ENCODE assay signal across 8 cellular contexts in genomic region chr7:99350641-99351040, GRCh38. TPM values are rescaled to one million over a fixed set of nuclear protein-coding genes. Genes with fewer than 3 reads are reported as not detected.
DNase-seq lines count a peak whose midpoint lies in the region; ATAC-seq, FAIRE-seq and TF ChIP-seq lines count a peak whose summit lies in the region.
"Not testable (repeated sequence)": the region's sequence is repeated elsewhere in the genome, so short reads cannot be mapped to it uniquely, and the experiment has no call there.

No MANE protein-coding gene starts in this region.

- not testable (repeated sequence) for TF ChIP-seq EP300 in K562 (IDR thresholded peaks at IDR 0.05; ENCODE audit: low read length); stomach (IDR thresholded peaks at IDR 0.05)

- not testable (repeated sequence) for TF ChIP-seq POLR2A in K562 (conservative IDR thresholded peaks at IDR 0.05); stomach (IDR thresholded peaks at IDR 0.05)

- H3K79me2 ChIP-seq in K562 (ENCODE audit: control insufficient read depth, insufficient read depth, low read length), result not testable (repeated sequence)

- intact Hi-C loops in CD8-positive, alpha-beta T cell (cut with DNase I, micrococcal nuclease); activated naive CD4-positive, alpha-beta T cell treated with anti-CD3 and anti-CD28 coated beads for 36 hours (cut with micrococcal nuclease); K562 (cut with micrococcal nuclease); stomach (cut with DNase I; ENCODE audit: low total_unique reads): not testable (repeated sequence)

- not testable (repeated sequence) for H3K4me3 Mint-ChIP-seq in CD8-positive, alpha-beta T cell; T-helper 17 cell; activated naive CD4-positive, alpha-beta T cell treated with anti-CD3 and anti-CD28 coated beads for 36 hours; endothelial cell (ENCODE audit: unreplicated experiment); nephron progenitor cell

- FAIRE-seq in K562 (lab: Jason Lieb, UNC), result not testable (repeated sequence)

- H3K27ac Mint-ChIP-seq in CD8-positive, alpha-beta T cell, result peak overlapping the region; percentile 45
- H3K27ac Mint-ChIP-seq in T-helper 17 cell (peak overlapping the region; percentile 67), endothelial cell (ENCODE audit: unreplicated experiment) (peak overlapping the region; percentile 64), nephron progenitor cell (peak overlapping the region; percentile 47)
- peak overlapping the region; percentile 56 for H3K27ac Mint-ChIP-seq in activated naive CD4-positive, alpha-beta T cell treated with anti-CD3 and anti-CD28 coated beads for 36 hours

- H3K4me3 ChIP-seq in CD8-positive, alpha-beta T cell (ENCODE audit: low read depth, low read length); K562; stomach: not testable (repeated sequence)

- not testable (repeated sequence) for H3K27me3 ChIP-seq in CD8-positive, alpha-beta T cell (ENCODE audit: insufficient read depth, low read length); K562 (ENCODE audit: control insufficient read depth in 2 of 2, insufficient read depth in 2 of 2, low read length in 2 of 2); stomach

- not testable (repeated sequence) for BruUV-seq in K562 (replicated peaks; lab: Mats Ljungman, UMichigan)

- 100% methylated on average over 2 of the region's 3 CpGs for WGBS in K562 (ENCODE audit: insufficient coverage, low coverage, missing lambda C conversion rate)
- WGBS in stomach, 5 donors, result 85 to 100% (median 98%) methylated on average over 3 of the region's 3 CpGs

- not testable (repeated sequence) for H3K4me2 ChIP-seq in K562 (ENCODE audit: insufficient read depth, low read length)

- H3K36me3 ChIP-seq in CD8-positive, alpha-beta T cell (ENCODE audit: insufficient read depth, low read length), result peaks cover 33% of the 10 kb centered on the region
- peaks cover 74% of the 10 kb centered on the region for H3K36me3 ChIP-seq in K562 (ENCODE audit: control insufficient read depth, insufficient read depth, low read length)
- peaks cover 77 to 100% (median 100%) of the 10 kb centered on the region in 4 donors for H3K36me3 ChIP-seq in stomach

- H3K4me1 ChIP-seq in CD8-positive, alpha-beta T cell (ENCODE audit: insufficient read depth, low read length); K562 (replicated peaks in 1 of 2; ENCODE audit: control insufficient read depth in 2 of 2, insufficient read depth in 2 of 2, low read length in 2 of 2); stomach: not testable (repeated sequence)

- H3K4me1 Mint-ChIP-seq in CD8-positive, alpha-beta T cell (ENCODE audit: low read depth); T-helper 17 cell; activated naive CD4-positive, alpha-beta T cell treated with anti-CD3 and anti-CD28 coated beads for 36 hours (ENCODE audit: low read depth); endothelial cell (ENCODE audit: unreplicated experiment); nephron progenitor cell: not testable (repeated sequence)

- not testable (repeated sequence) for H2AFZ ChIP-seq in K562 (ENCODE audit: low read depth, low read length)

- not testable (repeated sequence) for H3K9me3 Mint-ChIP-seq in CD8-positive, alpha-beta T cell; activated naive CD4-positive, alpha-beta T cell treated with anti-CD3 and anti-CD28 coated beads for 36 hours; endothelial cell (ENCODE audit: unreplicated experiment); nephron progenitor cell

- POLR2A ChIA-PET in CD8-positive, alpha-beta T cell (lab: Charles Lee), result interaction anchor here (0.9 to 1.0 kb wide), 2 partner anchors 13 to 58 kb away, joined by 3 read pairs; partner anchors contain the start of gene BUD31
- POLR2A ChIA-PET in K562 (lab: Yijun Ruan, JAX), result interaction anchor here (2.1 kb wide), 1 partner anchor 11 kb away, joined by 4 read pairs; no protein-coding TSS in a partner anchor

- not testable (repeated sequence) for H3K9me3 ChIP-seq in CD8-positive, alpha-beta T cell (ENCODE audit: low read length); T-helper 17 cell (ENCODE audit: control insufficient read depth, low read length, poor library complexity, severe bottlenecking); K562 (replicated peaks; ENCODE audit: control insufficient read depth, insufficient read depth, low read depth, low read length); stomach

- ATAC-seq in CD8-positive, alpha-beta T cell; T-helper 17 cell; K562: not testable (repeated sequence)

- in situ Hi-C loops in K562 (cut with MboI), result not testable (repeated sequence)

- H3K36me3 Mint-ChIP-seq in CD8-positive, alpha-beta T cell, result peaks cover 66% of the 10 kb centered on the region
- not testable (repeated sequence) for H3K36me3 Mint-ChIP-seq in T-helper 17 cell (ENCODE audit: low read depth)
- peaks cover 16% of the 10 kb centered on the region for H3K36me3 Mint-ChIP-seq in activated naive CD4-positive, alpha-beta T cell treated with anti-CD3 and anti-CD28 coated beads for 36 hours (ENCODE audit: low read depth)
- H3K36me3 Mint-ChIP-seq in endothelial cell (ENCODE audit: low read depth, unreplicated experiment) (peaks cover 25% of the 10 kb centered on the region), nephron progenitor cell (ENCODE audit: low read depth) (peaks cover 48% of the 10 kb centered on the region)

- not testable (repeated sequence) for H3K27ac ChIP-seq in CD8-positive, alpha-beta T cell (ENCODE audit: low read depth, low read length); K562 (ENCODE audit: extremely low read depth, low read depth, low read length); stomach

- H3K27me3 Mint-ChIP-seq in CD8-positive, alpha-beta T cell (ENCODE audit: low read depth); T-helper 17 cell; activated naive CD4-positive, alpha-beta T cell treated with anti-CD3 and anti-CD28 coated beads for 36 hours (ENCODE audit: low read depth); endothelial cell (ENCODE audit: unreplicated experiment); nephron progenitor cell (ENCODE audit: low read depth, poor library complexity): not testable (repeated sequence)

- not testable (repeated sequence) for DNase-seq in CD8-positive, alpha-beta T cell; T-helper 17 cell; activated naive CD4-positive, alpha-beta T cell treated with anti-CD3 and anti-CD28 coated beads for 36 hours; K562 (ENCODE audit: extremely low read depth in 1 of 4, low spot score in 3 of 4); endothelial cell (ENCODE audit: low spot score); nephron progenitor cell
- DNase-seq in activated CD8-positive, alpha-beta memory T cell treated with anti-CD3 and anti-CD28 coated beads for 24 hours, result peak; percentile 11
- DNase-seq in stomach, result peak; percentile 18

- not testable (repeated sequence) for H3K9me1 ChIP-seq in K562 (ENCODE audit: control insufficient read depth, insufficient read depth, low read length)

- TF ChIP-seq CTCF in CD8-positive, alpha-beta T cell (IDR thresholded peaks at IDR 0.05); K562 (IDR thresholded peaks at IDR 0.05 in 2 of 3, conservative IDR thresholded peaks at IDR 0.05 in 1 of 3; ENCODE audit: insufficient read depth in 2 of 3, low read depth in 1 of 3, low read length in 3 of 3); endothelial cell (IDR thresholded peaks at IDR 0.05; ENCODE audit: unreplicated experiment); nephron progenitor cell (IDR thresholded peaks at IDR 0.05); stomach (IDR thresholded peaks at IDR 0.05): not testable (repeated sequence)

- not testable (repeated sequence) for H3K9ac ChIP-seq in K562 (ENCODE audit: insufficient read depth in 1 of 2, low read depth in 2 of 2, low read length in 2 of 2)

- TF ChIP-seq RAD21 in K562 (CRISPR knock-in tag; conservative IDR thresholded peaks at IDR 0.05 in 1 of 2, IDR thresholded peaks at IDR 0.05 in 1 of 2), result not testable (repeated sequence)

- not testable (repeated sequence) for H4K20me1 ChIP-seq in K562 (replicated peaks; ENCODE audit: control insufficient read depth, insufficient read depth, low read length)

- CTCF ChIA-PET in CD8-positive, alpha-beta T cell (lab: Charles Lee), result interaction anchor here (0.8 to 2.0 kb wide), 2 partner anchors 15 to 258 kb away, joined by 4 to 6 read pairs; no protein-coding TSS in a partner anchor
- CTCF ChIA-PET in activated naive CD4-positive, alpha-beta T cell treated with anti-CD3 and anti-CD28 coated beads for 36 hours (lab: Charles Lee), result interaction anchor here (0.6 to 1.7 kb wide), 3 partner anchors 11 to 569 kb away, joined by 3 to 5 read pairs (median 3); partner anchors contain the start of gene TRIM4
- CTCF ChIA-PET in K562 (lab: Yijun Ruan, JAX; ENCODE audit: low intra/inter-chr PET ratio), result not testable (repeated sequence)

RNA-seq across cellular contexts. Expression of gene ARPC1B, which starts 23.9 kb away (rescaled TPM):
- total RNA-seq in CD8-positive, alpha-beta T cell, result 10 to 100 TPM; 68.5 to 70.5 TPM
- total RNA-seq in T-helper 17 cell (100 to 1,000 TPM; 185 to 220 TPM), K562 (2014; rRNA removed) (357 and 436 TPM in 2 replicates), K562 (2014; rRNA removed; fragmentation: Illumina TruSeq; extraction: Trizol) (77.8 and 81.5 TPM in 2 replicates), K562 (2015; rRNA removed; fragmentation: Illumina TruSeq; extraction: Trizol) (216 and 235 TPM in 2 replicates), K562 (2021) (187 and 221 TPM in 2 replicates), endothelial cell (ENCODE audit: unreplicated experiment) (124 TPM), stomach (100 to 1,000 TPM in 3 of 5 donors, 10 to 100 TPM in 2; 25.1 to 229 (median 113) TPM)
- 100 to 1,000 TPM; 334 to 345 TPM for total RNA-seq in activated naive CD4-positive, alpha-beta T cell treated with anti-CD3 and anti-CD28 coated beads for 36 hours
- 99.9 and 272 TPM in 2 replicates for total RNA-seq in K562 (2011; cell fraction: chromatin; rRNA removed; ENCODE audit: low replicate concordance)
- total RNA-seq in K562 (2011; cell fraction: nucleolus; rRNA removed), result 195 and 204 TPM in 2 replicates
- total RNA-seq in K562 (2011; cell fraction: nucleoplasm; rRNA removed), result 146 and 192 TPM in 2 replicates
- polyA plus RNA-seq in K562 (2011; rRNA removed) (211 and 213 TPM in 2 replicates), K562 (2014; fragmentation: Illumina TruSeq; extraction: Trizol) (93.3 and 345 TPM in 2 replicates), K562 (2014; fragmentation: Nextera tagmentation; extraction: Ambion mirVana) (10 to 100 TPM in 1 of 2 experiments, 1 to 10 TPM in 1; 6.7 to 38.7 TPM), K562 (2014; rRNA removed) (308 and 407 TPM in 2 replicates), stomach (100 to 1,000 TPM in 2 of 3 donors, 10 to 100 TPM in 1; 89.9 to 196 (median 106) TPM)
- 307 and 633 TPM in 2 replicates for polyA plus RNA-seq in K562 (2011; cell fraction: cytosol; rRNA removed)
- 159 and 253 TPM in 2 replicates for polyA plus RNA-seq in K562 (2011; cell fraction: nucleus; rRNA removed)
- polyA plus RNA-seq in K562 (2012), result 510 and 518 TPM in 2 replicates
- polyA minus RNA-seq in K562 (2011; rRNA and poly(A)+ RNA removed), result 59.3 and 102 TPM in 2 replicates
- 118 and 133 TPM in 2 replicates for polyA minus RNA-seq in K562 (2011; cell fraction: cytosol; rRNA and poly(A)+ RNA removed)
- polyA minus RNA-seq in K562 (2011; cell fraction: nucleus; rRNA and poly(A)+ RNA removed), result 73.5 and 76.2 TPM in 2 replicates

RNA-seq across cellular contexts. Expression of gene ARPC1A, which starts 24.9 kb away (rescaled TPM):
- 10 to 100 TPM; 33.1 to 38.2 TPM for total RNA-seq in CD8-positive, alpha-beta T cell
- total RNA-seq in T-helper 17 cell, result 10 to 100 TPM; 29.2 to 37.7 TPM
- total RNA-seq in activated naive CD4-positive, alpha-beta T cell treated with anti-CD3 and anti-CD28 coated beads for 36 hours, result 10 to 100 TPM; 41.5 to 47.7 TPM
- total RNA-seq in K562 (2011; cell fraction: chromatin; rRNA removed; ENCODE audit: low replicate concordance), result 32.7 and 51.7 TPM in 2 replicates
- total RNA-seq in K562 (2011; cell fraction: nucleolus; rRNA removed), result 40.7 and 42.2 TPM in 2 replicates
- total RNA-seq in K562 (2011; cell fraction: nucleoplasm; rRNA removed), result 40.5 and 61.6 TPM in 2 replicates
- total RNA-seq in K562 (2014; rRNA removed), result 55.6 and 87.2 TPM in 2 replicates
- total RNA-seq in K562 (2014; rRNA removed; fragmentation: Illumina TruSeq; extraction: Trizol), result 75.4 and 83.0 TPM in 2 replicates
- 78.7 and 86.1 TPM in 2 replicates for total RNA-seq in K562 (2015; rRNA removed; fragmentation: Illumina TruSeq; extraction: Trizol)
- 120 and 121 TPM in 2 replicates for total RNA-seq in K562 (2021)
- polyA plus RNA-seq in K562 (2011; rRNA removed), result 39.5 and 41.9 TPM in 2 replicates
- polyA plus RNA-seq in K562 (2011; cell fraction: cytosol; rRNA removed), result 61.5 and 87.8 TPM in 2 replicates
- 44.9 and 61.3 TPM in 2 replicates for polyA plus RNA-seq in K562 (2011; cell fraction: nucleus; rRNA removed)
- polyA plus RNA-seq in K562 (2012), result 108 and 132 TPM in 2 replicates
- 96.4 and 107 TPM in 2 replicates for polyA plus RNA-seq in K562 (2014; fragmentation: Illumina TruSeq; extraction: Trizol)
- polyA plus RNA-seq in K562 (2014; fragmentation: Nextera tagmentation; extraction: Ambion mirVana), result 100 to 1,000 TPM; 130 to 151 TPM
- polyA plus RNA-seq in K562 (2014; rRNA removed), result 74.6 and 75.7 TPM in 2 replicates
- polyA minus RNA-seq in K562 (2011; rRNA and poly(A)+ RNA removed), result 42.0 and 57.7 TPM in 2 replicates
- 31.2 and 36.7 TPM in 2 replicates for polyA minus RNA-seq in K562 (2011; cell fraction: cytosol; rRNA and poly(A)+ RNA removed)
- polyA minus RNA-seq in K562 (2011; cell fraction: nucleus; rRNA and poly(A)+ RNA removed), result 20.7 and 21.9 TPM in 2 replicates
- 196 TPM for total RNA-seq in endothelial cell (ENCODE audit: unreplicated experiment)
- total RNA-seq in stomach, result 100 to 1,000 TPM in 4 of 5 donors, 10 to 100 TPM in 1; 93.3 to 220 (median 117) TPM
- 100 to 1,000 TPM; 165 to 344 (median 257) TPM for polyA plus RNA-seq in stomach

RNA-seq across cellular contexts. Expression of gene PDAP1, which starts 57.8 kb away (rescaled TPM):
- 10 to 100 TPM; 34.5 to 36.2 TPM for total RNA-seq in CD8-positive, alpha-beta T cell
- 10 to 100 TPM; 38.5 to 42.7 TPM for total RNA-seq in T-helper 17 cell
- total RNA-seq in activated naive CD4-positive, alpha-beta T cell treated with anti-CD3 and anti-CD28 coated beads for 36 hours, result 100 to 1,000 TPM; 169 to 194 TPM
- 27.1 and 32.8 TPM in 2 replicates for total RNA-seq in K562 (2011; cell fraction: chromatin; rRNA removed; ENCODE audit: low replicate concordance)
- 19.1 and 20.0 TPM in 2 replicates for total RNA-seq in K562 (2011; cell fraction: nucleolus; rRNA removed)
- total RNA-seq in K562 (2011; cell fraction: nucleoplasm; rRNA removed), result 28.5 and 49.1 TPM in 2 replicates
- 105 and 108 TPM in 2 replicates for total RNA-seq in K562 (2014; rRNA removed)
- total RNA-seq in K562 (2014; rRNA removed; fragmentation: Illumina TruSeq; extraction: Trizol), result 129 and 138 TPM in 2 replicates
- total RNA-seq in K562 (2015; rRNA removed; fragmentation: Illumina TruSeq; extraction: Trizol), result 161 and 162 TPM in 2 replicates
- total RNA-seq in K562 (2021), result 161 and 182 TPM in 2 replicates
- polyA plus RNA-seq in K562 (2011; rRNA removed), result 31.0 and 72.6 TPM in 2 replicates
- polyA plus RNA-seq in K562 (2011; cell fraction: cytosol; rRNA removed), result 26.2 and 29.1 TPM in 2 replicates
- 22.4 and 28.1 TPM in 2 replicates for polyA plus RNA-seq in K562 (2011; cell fraction: nucleus; rRNA removed)
- polyA plus RNA-seq in K562 (2012), result 165 and 249 TPM in 2 replicates
- polyA plus RNA-seq in K562 (2014; fragmentation: Illumina TruSeq; extraction: Trizol), result 315 and 356 TPM in 2 replicates
- 10 to 100 TPM; 10.2 to 16.0 TPM for polyA plus RNA-seq in K562 (2014; fragmentation: Nextera tagmentation; extraction: Ambion mirVana)
- 185 and 215 TPM in 2 replicates for polyA plus RNA-seq in K562 (2014; rRNA removed)
- 20.1 and 24.4 TPM in 2 replicates for polyA minus RNA-seq in K562 (2011; rRNA and poly(A)+ RNA removed)
- polyA minus RNA-seq in K562 (2011; cell fraction: cytosol; rRNA and poly(A)+ RNA removed), result 31.9 and 37.0 TPM in 2 replicates
- polyA minus RNA-seq in K562 (2011; cell fraction: nucleus; rRNA and poly(A)+ RNA removed), result 5.1 and 6.4 TPM in 2 replicates
- 107 TPM for total RNA-seq in endothelial cell (ENCODE audit: unreplicated experiment)
- total RNA-seq in stomach, result 10 to 100 TPM; 22.8 to 79.9 (median 32.3) TPM
- 100 to 1,000 TPM; 129 to 153 (median 133) TPM for polyA plus RNA-seq in stomach

RNA-seq across cellular contexts. Expression of gene BUD31, which starts 58.1 kb away (rescaled TPM):
- 100 to 1,000 TPM; 144 TPM for total RNA-seq in CD8-positive, alpha-beta T cell
- total RNA-seq in T-helper 17 cell (100 to 1,000 TPM; 170 to 175 TPM), K562 (2014; rRNA removed) (247 and 279 TPM in 2 replicates), K562 (2014; rRNA removed; fragmentation: Illumina TruSeq; extraction: Trizol) (214 and 266 TPM in 2 replicates), K562 (2015; rRNA removed; fragmentation: Illumina TruSeq; extraction: Trizol) (211 and 238 TPM in 2 replicates), K562 (2021) (242 and 255 TPM in 2 replicates), endothelial cell (ENCODE audit: unreplicated experiment) (73.4 TPM), stomach (100 to 1,000 TPM in 1 of 5 donors, 10 to 100 TPM in 4; 58.0 to 122 (median 82.3) TPM)
- total RNA-seq in activated naive CD4-positive, alpha-beta T cell treated with anti-CD3 and anti-CD28 coated beads for 36 hours, result 100 to 1,000 TPM; 160 to 176 TPM
- total RNA-seq in K562 (2011; cell fraction: chromatin; rRNA removed; ENCODE audit: low replicate concordance), result 71.4 and 104 TPM in 2 replicates
- 46.8 and 62.5 TPM in 2 replicates for total RNA-seq in K562 (2011; cell fraction: nucleolus; rRNA removed)
- total RNA-seq in K562 (2011; cell fraction: nucleoplasm; rRNA removed), result 67.0 and 82.8 TPM in 2 replicates
- polyA plus RNA-seq in K562 (2011; rRNA removed) (69.4 and 105 TPM in 2 replicates), K562 (2014; fragmentation: Illumina TruSeq; extraction: Trizol) (307 and 342 TPM in 2 replicates), K562 (2014; fragmentation: Nextera tagmentation; extraction: Ambion mirVana) (100 to 1,000 TPM; 275 to 332 TPM), K562 (2014; rRNA removed) (237 and 272 TPM in 2 replicates), stomach (100 to 1,000 TPM; 127 to 155 (median 151) TPM)
- polyA plus RNA-seq in K562 (2011; cell fraction: cytosol; rRNA removed), result 77.0 and 96.0 TPM in 2 replicates
- polyA plus RNA-seq in K562 (2011; cell fraction: nucleus; rRNA removed), result 42.2 and 50.1 TPM in 2 replicates
- 142 and 298 TPM in 2 replicates for polyA plus RNA-seq in K562 (2012)
- polyA minus RNA-seq in K562 (2011; rRNA and poly(A)+ RNA removed), result 50.5 and 64.8 TPM in 2 replicates
- 36.5 and 42.6 TPM in 2 replicates for polyA minus RNA-seq in K562 (2011; cell fraction: cytosol; rRNA and poly(A)+ RNA removed)
- polyA minus RNA-seq in K562 (2011; cell fraction: nucleus; rRNA and poly(A)+ RNA removed), result 16.4 and 18.0 TPM in 2 replicates
